Comparison of ENCODE assay signal across 2 cellular contexts in the genomic region with DNA sequence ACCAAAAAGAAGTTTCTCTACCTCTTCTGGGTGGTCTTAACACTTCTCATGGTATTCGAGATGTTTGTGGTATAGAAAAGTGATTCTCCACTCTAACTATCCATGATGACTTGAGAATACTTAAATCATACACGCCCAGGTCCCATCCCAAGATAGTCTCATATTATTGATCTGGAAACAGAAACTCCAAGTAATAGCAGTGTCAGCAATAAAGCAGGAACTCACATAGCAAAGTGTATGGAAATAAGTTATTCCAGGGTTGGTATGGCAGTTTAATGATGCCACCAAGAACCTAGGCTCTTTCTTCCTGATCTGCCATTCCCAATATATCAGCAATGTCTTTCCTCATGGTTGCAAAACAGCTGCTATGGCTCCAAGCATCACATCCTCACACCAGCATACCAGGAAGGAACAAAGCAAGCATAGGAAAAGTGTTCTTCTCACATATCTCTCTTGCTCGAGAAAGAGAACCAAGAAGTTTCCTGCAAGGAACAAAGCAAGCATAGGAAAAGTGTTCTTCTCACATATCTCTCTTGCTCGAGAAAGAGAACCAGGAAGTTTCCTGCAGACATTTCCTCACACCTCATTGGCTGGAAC.
TF ChIP-seq lines count a peak whose summit lies in the region.

No MANE protein-coding gene starts in this region.

TF ChIP-seq in HepG2, 621 proteins besides CTCF, POLR2A, EP300 and RAD21:
- TF ChIP-seq MAFF (IDR thresholded peaks at IDR 0.05; ENCODE audit: low read depth, low read length) (peak; percentile 97), SRY (CRISPR knock-in tag; IDR thresholded peaks at IDR 0.05) (no peak), ZMYM3 (CRISPR knock-in tag; IDR thresholded peaks at IDR 0.05) (peak; percentile 79), KDM1A (CRISPR knock-in tag; IDR thresholded peaks at IDR 0.05) (0 out of 2 replicates have a peak, but pooled peaks have one; percentile 16), MAFK (conservative IDR thresholded peaks at IDR 0.05 in 1 of 2, IDR thresholded peaks at IDR 0.05 in 1 of 2; ENCODE audit: low read length in 2 of 2) (peak; percentile 97 to 98), ZKSCAN8 (CRISPR knock-in tag; IDR thresholded peaks at IDR 0.05; ENCODE audit: borderline replicate concordance) (no peak)

TF ChIP-seq in IMR-90, 13 proteins besides CTCF, POLR2A, EP300 and RAD21:
- peak; percentile 85 for TF ChIP-seq MAFK (IDR thresholded peaks at IDR 0.05; ENCODE audit: low read depth, low read length)
- TF ChIP-seq MAZ (IDR thresholded peaks at IDR 0.05; ENCODE audit: borderline replicate concordance, low read depth, low read length): no peak
